In the genomic region with DNA sequence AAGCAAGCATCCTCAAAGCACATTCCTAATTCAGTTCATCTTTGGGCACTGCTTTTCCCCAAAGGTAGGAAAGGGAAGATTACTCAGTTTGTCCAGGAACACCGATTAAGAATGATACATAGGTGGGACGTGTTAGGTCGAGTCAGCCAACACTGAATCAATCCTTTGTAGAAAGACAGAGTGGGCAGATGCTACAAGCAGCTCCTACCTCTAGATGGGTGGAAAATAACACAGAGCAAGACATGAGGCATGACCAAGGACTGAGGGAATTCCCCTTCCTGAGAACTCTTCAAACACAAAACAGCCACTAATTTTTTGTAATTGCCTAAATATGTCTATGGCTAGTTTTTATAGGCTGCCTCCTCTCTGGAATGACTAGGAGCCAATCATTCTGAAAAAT, we compare ENCODE assay signal across 13 cellular contexts.
"Had no signal": no experiment of that assay in that cellular context is flagged by ENCODE, and none has a peak within 500 bp of the region (broad histone marks: within the 10 kb centered on the region; RNA-seq: fewer than 3 reads in every experiment).

No MANE protein-coding gene starts in this region.

- H3K9me3 ChIP-seq: esophagus squamous epithelium, right atrium auricular region, SK-N-SH had no signal

- H3K27ac Mint-ChIP-seq: activated T-helper 1 cell treated with anti-CD3 and anti-CD28 coated beads, Interleukin-12 subunit alpha, Interleukin-12 subunit beta, Interleukin-2, Interleukin-4 antibody, amounts not matched to agents 30 ng/mL and 10 ng/mL and 1 ng/mL, durations not matched to agents 14 hours and 24 hours and 36 hours; immature natural killer cell; natural killer cell; T-cell had no signal

- H3K4me3 ChIP-seq: coronary artery, esophagus squamous epithelium, right atrium auricular region had no signal

- H3K36me3 Mint-ChIP-seq: natural killer cell, T-cell had no signal

- H3K4me3 Mint-ChIP-seq: activated T-helper 1 cell treated with anti-CD3 and anti-CD28 coated beads, Interleukin-12 subunit alpha, Interleukin-12 subunit beta, Interleukin-2, Interleukin-4 antibody, amounts not matched to agents 30 ng/mL and 10 ng/mL and 1 ng/mL, durations not matched to agents 14 hours and 24 hours and 36 hours; central memory CD8-positive, alpha-beta T cell; immature natural killer cell; natural killer cell had no signal

- H3K4me2 ChIP-seq: SK-N-SH had no signal

- ATAC-seq: natural killer cell, T-cell had no signal

- H3K27me3 ChIP-seq: right atrium auricular region had no signal

- DNase-seq: activated CD4-positive, alpha-beta T cell treated with anti-CD3 and anti-CD28 coated beads, Interleukin-2, amount 50 U/mL, for 1 hour; activated naive CD4-positive, alpha-beta T cell treated with Interleukin-2 at 50 U/mL for 16 hours; esophagus squamous epithelium; immature natural killer cell; natural killer cell; nucleus accumbens; SK-N-SH; T-cell; T-helper 9 cell had no signal

- H3K4me1 Mint-ChIP-seq: central memory CD8-positive, alpha-beta T cell; immature natural killer cell; natural killer cell had no signal

- H3K9me3 Mint-ChIP-seq: activated T-helper 1 cell treated with anti-CD3 and anti-CD28 coated beads, Interleukin-12 subunit alpha, Interleukin-12 subunit beta, Interleukin-2, Interleukin-4 antibody, amounts not matched to agents 30 ng/mL and 10 ng/mL and 1 ng/mL, durations not matched to agents 14 hours and 24 hours and 36 hours; central memory CD8-positive, alpha-beta T cell; natural killer cell; T-cell had no signal

- H3K27ac ChIP-seq: coronary artery, esophagus squamous epithelium, right atrium auricular region had no signal

- H3K36me3 ChIP-seq: esophagus squamous epithelium, right atrium auricular region had no signal

- H3K9ac ChIP-seq: SK-N-SH had no signal
